ENCODE assay signal across 8 cellular contexts in the genomic region with DNA sequence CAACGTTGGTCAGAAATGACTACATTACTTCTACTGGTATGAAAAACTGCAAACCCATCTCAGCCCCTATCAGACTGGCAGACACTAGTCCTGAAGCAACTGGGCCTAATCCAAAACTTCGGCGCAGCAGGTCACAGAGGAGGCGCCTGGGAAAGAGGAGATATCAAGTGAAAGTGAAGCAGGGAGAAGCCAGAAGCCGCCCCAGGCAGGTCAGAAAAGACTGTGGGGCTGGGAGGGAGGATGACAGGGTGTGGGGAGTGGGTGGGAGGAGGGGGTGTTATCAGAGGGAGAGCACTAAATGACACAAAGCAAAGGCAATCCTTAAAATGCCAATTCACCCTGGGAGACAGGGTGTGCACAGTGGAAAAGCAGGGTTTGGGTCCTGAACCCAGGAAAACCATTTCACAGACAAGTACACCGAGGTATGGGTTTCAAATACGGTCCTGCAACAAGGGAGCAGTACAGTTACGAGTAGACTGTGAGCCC. TPM values are rescaled to one million over a fixed set of nuclear protein-coding genes. Genes with fewer than 3 reads are reported as not detected.
DNase-seq lines count a peak whose midpoint lies in the region; ATAC-seq and TF ChIP-seq lines count a peak whose summit lies in the region.

No MANE protein-coding gene starts in this region.

- no peaks in the 10 kb centered on the region for H3K27me3 Mint-ChIP-seq in activated B cell treated with CpG ODN at 0.5 μM for 24 hours
- peaks cover 2% of the 10 kb centered on the region for H3K27me3 Mint-ChIP-seq in neural progenitor cell (ENCODE audit: insufficient read depth, low read depth)

- no peaks in the 10 kb centered on the region for H3K36me3 ChIP-seq in neural progenitor cell

- H3F3A ChIP-seq in neural progenitor cell (ENCODE audit: low read depth): no peaks in the 10 kb centered on the region

- no peaks in the 10 kb centered on the region for H3K9me3 ChIP-seq in neural progenitor cell (ENCODE audit: low read depth)

- H3K27ac Mint-ChIP-seq in activated B cell treated with CpG ODN at 0.5 μM for 24 hours (peak overlapping the region; percentile 94), neural progenitor cell (peak overlapping the region; percentile 89)

- no peaks in the 10 kb centered on the region for H3K27me3 ChIP-seq in neural progenitor cell

- H2AFZ ChIP-seq in neural progenitor cell (replicated peaks): no peak overlapping the region

- DNase-seq in activated effector memory CD4-positive, alpha-beta T cell treated with anti-CD3 and anti-CD28 coated beads, Interleukin-2, amount 50 U/mL, for 16 hours: peak; percentile 63
- no peak for DNase-seq in activated effector memory CD4-positive, alpha-beta T cell treated with Interleukin-2 at 50 U/mL for 16 hours
- no peak for DNase-seq in activated B cell treated with CpG ODN at 0.5 μM for 24 hours
- DNase-seq in fibroblast of mammary gland (ENCODE audit: low read depth): peak; percentile 9
- DNase-seq in neural progenitor cell (ENCODE audit: low spot score): peak; percentile 49
- DNase-seq in NCI-H526 treated with DMSO at 0.1 percent for 48 hours (lab: John Stamatoyannopoulos, UW): no peak

- no peaks in the 10 kb centered on the region for H3K9me3 Mint-ChIP-seq in activated B cell treated with CpG ODN at 0.5 μM for 24 hours
- no peaks in the 10 kb centered on the region for H3K9me3 Mint-ChIP-seq in neural progenitor cell

- H4K20me1 ChIP-seq in neural progenitor cell (ENCODE audit: low read depth): peaks cover 43% of the 10 kb centered on the region

- intact Hi-C loops in activated B cell treated with CpG ODN at 0.5 μM for 24 hours (cut with micrococcal nuclease): loop anchor here (5.0 to 10.0 kb wide), 3 partner anchors 44 to 1374 kb away; a partner anchor contains a TSS

- peak overlapping the region; percentile 99 for H3K4me3 ChIP-seq in fibroblast of mammary gland (ENCODE audit: control insufficient read depth, low read depth, low read length)
- H3K4me3 ChIP-seq in neural progenitor cell: peak overlapping the region; percentile 81

- peak overlapping the region; percentile 94 for H3K4me3 Mint-ChIP-seq in activated B cell treated with CpG ODN at 0.5 μM for 24 hours
- peak overlapping the region; percentile 94 for H3K4me3 Mint-ChIP-seq in neural progenitor cell

- no peak for ATAC-seq in activated B cell treated with CpG ODN at 0.5 μM for 24 hours (ENCODE audit: low read depth)
- ATAC-seq in GM21360 (IDR thresholded peaks at IDR 0.05; ENCODE audit: unreplicated experiment): no peak
- no peak for ATAC-seq in HG03520 (IDR thresholded peaks at IDR 0.05; ENCODE audit: unreplicated experiment)

- peak overlapping the region; percentile 77 for H3K9ac ChIP-seq in neural progenitor cell

- peaks cover 25% of the 10 kb centered on the region for H3K36me3 Mint-ChIP-seq in activated B cell treated with CpG ODN at 0.5 μM for 24 hours (ENCODE audit: low read depth)
- no peaks in the 10 kb centered on the region for H3K36me3 Mint-ChIP-seq in neural progenitor cell

- H3K4me1 Mint-ChIP-seq in activated B cell treated with CpG ODN at 0.5 μM for 24 hours (peaks cover 34% of the 10 kb centered on the region), neural progenitor cell (peaks cover 15% of the 10 kb centered on the region)

- TF ChIP-seq CTCF in activated B cell treated with CpG ODN at 0.5 μM for 24 hours (IDR thresholded peaks at IDR 0.05) (no peak), fibroblast of mammary gland (conservative IDR thresholded peaks at IDR 0.05; ENCODE audit: control insufficient read depth, insufficient read depth, low read depth, low read length) (no peak), neural progenitor cell (IDR thresholded peaks at IDR 0.05) (no peak)

- peaks cover 57% of the 10 kb centered on the region for H3K79me2 ChIP-seq in neural progenitor cell (ENCODE audit: low read depth)

- POLR2A ChIA-PET in activated B cell treated with CpG ODN at 0.5 μM for 24 hours (lab: Charles Lee): interaction anchor here (1.1 to 1.4 kb wide), 2 partner anchors 9 to 1236 kb away, joined by 5 to 8 read pairs; a partner anchor contains a TSS

- peaks cover 15% of the 10 kb centered on the region for H3K4me1 ChIP-seq in neural progenitor cell

- CTCF ChIA-PET in activated B cell treated with CpG ODN at 0.5 μM for 24 hours (lab: Charles Lee): no interaction called here

- peak overlapping the region; percentile 82 for H3K4me2 ChIP-seq in neural progenitor cell

- H3K27ac ChIP-seq in neural progenitor cell: no peak overlapping the region

RNA-seq across cellular contexts. Expression of a gene that starts 0.7 kb away (rescaled TPM):
- total RNA-seq in activated B cell treated with CpG ODN at 0.5 μM for 24 hours: 53.6 and 56.3 TPM in 2 replicates
- 95.4 and 142 TPM in 2 replicates for total RNA-seq in neural progenitor cell (ENCODE audit: low replicate concordance)

Comparison
In these comparisons a context has a peak if more than half of its experiments do, and no peak if none do; other contexts are left out.
1. DNase-seq: peak in activated effector memory CD4-positive, alpha-beta T cell treated with anti-CD3 and anti-CD28 coated beads, Interleukin-2, amount 50 U/mL, for 16 hours (single experiment), fibroblast of mammary gland (single experiment) and neural progenitor cell (single experiment); none in activated effector memory CD4-positive, alpha-beta T cell treated with Interleukin-2 at 50 U/mL for 16 hours (single experiment), activated B cell treated with CpG ODN at 0.5 μM for 24 hours (single experiment) and NCI-H526 treated with DMSO at 0.1 percent for 48 hours (single experiment).